ENCODE assay signal across 1 cellular context in genomic region chr15:98842973-98843285, GRCh38.
A peak's percentile ranks its signal among the peaks of the same experiment; 100 is the strongest.
TF ChIP-seq lines count a peak whose summit lies in the region.

No MANE protein-coding gene starts in this region.

TF ChIP-seq in A549, 52 proteins besides CTCF, POLR2A, EP300 and RAD21 (continued from another document):
- TF ChIP-seq KDM1A (IDR thresholded peaks at IDR 0.05; ENCODE audit: low read depth) (no peak), NR3C1 (IDR thresholded peaks at IDR 0.05) (no peak), MYC (IDR thresholded peaks at IDR 0.05; ENCODE audit: borderline replicate concordance, low read length) (no peak), GATA3 (IDR thresholded peaks at IDR 0.05; ENCODE audit: borderline replicate concordance) (peak; percentile 21; the same call in 1 of the 2 replicates), ZC3H11A (IDR thresholded peaks at IDR 0.05) (no peak), RCOR1 (IDR thresholded peaks at IDR 0.05; ENCODE audit: low read depth, low read length) (no peak), PHF8 (IDR thresholded peaks at IDR 0.05; ENCODE audit: borderline replicate concordance, low read depth) (no peak), HOXA7 (CRISPR knock-in tag; IDR thresholded peaks at IDR 0.05) (0 out of 2 replicates have a peak, but pooled peaks have one; percentile 17), HOXB5 (CRISPR knock-in tag; IDR thresholded peaks at IDR 0.05) (no peak), CBX2 (IDR thresholded peaks at IDR 0.05; ENCODE audit: borderline replicate concordance, low read depth) (no peak), BHLHE40 (IDR thresholded peaks at IDR 0.05; ENCODE audit: low read depth, low read length) (no peak)
- TF ChIP-seq, protein P1, sequence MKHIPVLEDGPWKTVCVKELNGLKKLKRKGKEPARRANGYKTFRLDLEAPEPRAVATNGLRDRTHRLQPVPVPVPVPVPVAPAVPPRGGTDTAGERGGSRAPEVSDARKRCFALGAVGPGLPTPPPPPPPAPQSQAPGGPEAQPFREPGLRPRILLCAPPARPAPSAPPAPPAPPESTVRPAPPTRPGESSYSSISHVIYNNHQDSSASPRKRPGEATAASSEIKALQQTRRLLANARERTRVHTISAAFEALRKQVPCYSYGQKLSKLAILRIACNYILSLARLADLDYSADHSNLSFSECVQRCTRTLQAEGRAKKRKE (CRISPR knock-in tag; IDR thresholded peaks at IDR 0.05; ENCODE audit: low read depth) = no peak
- TF ChIP-seq, protein P2, sequence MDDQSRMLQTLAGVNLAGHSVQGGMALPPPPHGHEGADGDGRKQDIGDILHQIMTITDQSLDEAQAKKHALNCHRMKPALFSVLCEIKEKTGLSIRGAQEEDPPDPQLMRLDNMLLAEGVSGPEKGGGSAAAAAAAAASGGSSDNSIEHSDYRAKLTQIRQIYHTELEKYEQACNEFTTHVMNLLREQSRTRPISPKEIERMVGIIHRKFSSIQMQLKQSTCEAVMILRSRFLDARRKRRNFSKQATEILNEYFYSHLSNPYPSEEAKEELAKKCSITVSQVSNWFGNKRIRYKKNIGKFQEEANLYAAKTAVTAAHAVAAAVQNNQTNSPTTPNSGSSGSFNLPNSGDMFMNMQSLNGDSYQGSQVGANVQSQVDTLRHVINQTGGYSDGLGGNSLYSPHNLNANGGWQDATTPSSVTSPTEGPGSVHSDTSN (IDR thresholded peaks at IDR 0.05) = no peak
- TF ChIP-seq, protein P3, sequence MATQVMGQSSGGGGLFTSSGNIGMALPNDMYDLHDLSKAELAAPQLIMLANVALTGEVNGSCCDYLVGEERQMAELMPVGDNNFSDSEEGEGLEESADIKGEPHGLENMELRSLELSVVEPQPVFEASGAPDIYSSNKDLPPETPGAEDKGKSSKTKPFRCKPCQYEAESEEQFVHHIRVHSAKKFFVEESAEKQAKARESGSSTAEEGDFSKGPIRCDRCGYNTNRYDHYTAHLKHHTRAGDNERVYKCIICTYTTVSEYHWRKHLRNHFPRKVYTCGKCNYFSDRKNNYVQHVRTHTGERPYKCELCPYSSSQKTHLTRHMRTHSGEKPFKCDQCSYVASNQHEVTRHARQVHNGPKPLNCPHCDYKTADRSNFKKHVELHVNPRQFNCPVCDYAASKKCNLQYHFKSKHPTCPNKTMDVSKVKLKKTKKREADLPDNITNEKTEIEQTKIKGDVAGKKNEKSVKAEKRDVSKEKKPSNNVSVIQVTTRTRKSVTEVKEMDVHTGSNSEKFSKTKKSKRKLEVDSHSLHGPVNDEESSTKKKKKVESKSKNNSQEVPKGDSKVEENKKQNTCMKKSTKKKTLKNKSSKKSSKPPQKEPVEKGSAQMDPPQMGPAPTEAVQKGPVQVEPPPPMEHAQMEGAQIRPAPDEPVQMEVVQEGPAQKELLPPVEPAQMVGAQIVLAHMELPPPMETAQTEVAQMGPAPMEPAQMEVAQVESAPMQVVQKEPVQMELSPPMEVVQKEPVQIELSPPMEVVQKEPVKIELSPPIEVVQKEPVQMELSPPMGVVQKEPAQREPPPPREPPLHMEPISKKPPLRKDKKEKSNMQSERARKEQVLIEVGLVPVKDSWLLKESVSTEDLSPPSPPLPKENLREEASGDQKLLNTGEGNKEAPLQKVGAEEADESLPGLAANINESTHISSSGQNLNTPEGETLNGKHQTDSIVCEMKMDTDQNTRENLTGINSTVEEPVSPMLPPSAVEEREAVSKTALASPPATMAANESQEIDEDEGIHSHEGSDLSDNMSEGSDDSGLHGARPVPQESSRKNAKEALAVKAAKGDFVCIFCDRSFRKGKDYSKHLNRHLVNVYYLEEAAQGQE (IDR thresholded peaks at IDR 0.05) = no peak
